In genomic region chr10:37819797-37820196, GRCh38 we compare ENCODE assay signal across 3 cellular contexts.
"Had no signal": no experiment of that assay in that cellular context is flagged by ENCODE, and none has a peak within 500 bp of the region (broad histone marks: within the 10 kb centered on the region; RNA-seq: fewer than 3 reads in every experiment).

No MANE protein-coding gene starts in this region.

- ATAC-seq: GM12878 had no signal

- DNase-seq: GDM1, GF-D8 had no signal

- H3K4me3 ChIP-seq: GM12878 had no signal
